Comparison of ENCODE assay signal across 8 cellular contexts in the genomic region with DNA sequence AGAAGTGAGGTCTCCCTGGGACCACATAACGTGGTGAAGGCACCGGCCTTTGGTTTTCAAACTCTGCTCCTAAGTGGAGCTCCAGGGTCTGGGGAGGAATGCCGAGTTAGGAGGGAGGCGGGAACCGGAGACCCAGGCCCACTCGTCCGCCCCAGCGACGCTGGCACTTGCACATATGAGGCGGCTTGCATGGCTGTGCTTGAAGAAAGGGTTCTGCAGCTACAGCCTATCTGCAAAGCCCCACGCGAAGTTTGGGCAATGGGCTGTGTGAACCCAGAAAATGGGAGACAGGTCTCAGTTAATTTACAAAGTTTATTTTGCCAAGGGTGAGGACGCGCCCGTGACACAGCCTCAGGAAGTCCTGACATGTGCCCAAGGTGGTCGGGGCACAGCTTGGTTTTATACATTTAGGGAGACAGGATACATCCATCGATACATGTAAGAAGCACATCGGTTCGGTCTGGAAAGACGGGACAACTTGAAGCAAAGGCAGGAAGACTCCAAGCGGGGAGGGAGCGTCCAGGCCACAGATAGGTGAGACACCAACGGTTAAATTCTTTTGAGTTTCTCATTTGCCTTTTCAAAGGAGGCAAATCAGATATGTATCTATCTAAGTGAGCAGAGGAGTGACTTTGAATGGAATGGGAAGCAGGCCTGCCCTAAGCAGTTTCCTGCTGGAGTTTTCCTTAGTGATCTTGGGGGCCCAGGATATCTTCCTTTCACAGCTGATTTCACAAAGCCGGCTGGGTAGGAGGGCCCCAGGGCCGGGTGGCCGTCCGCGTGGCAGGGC. TPM values are rescaled to one million over a fixed set of nuclear protein-coding genes. Genes with fewer than 3 reads are reported as not detected.
DNase-seq lines count a peak whose midpoint lies in the region; ATAC-seq and TF ChIP-seq lines count a peak whose summit lies in the region.

No MANE protein-coding gene starts in this region.

- H3K9me3 Mint-ChIP-seq in stimulated activated naive CD8-positive, alpha-beta T cell treated with anti-CD3 and anti-CD28 coated beads, Interleukin-15, Interleukin-2, amounts not matched to agents 100 ng/mL and 50 ng/mL, for 24 hours = no peaks in the 10 kb centered on the region

- no peaks in the 10 kb centered on the region for H3K36me3 Mint-ChIP-seq in stimulated activated naive CD8-positive, alpha-beta T cell treated with anti-CD3 and anti-CD28 coated beads, Interleukin-15, Interleukin-2, amounts not matched to agents 100 ng/mL and 50 ng/mL, for 24 hours (ENCODE audit: low read depth)

- no peak for TF ChIP-seq CTCF in choroid plexus epithelial cell (conservative IDR thresholded peaks at IDR 0.05; ENCODE audit: low read depth, low read length)
- no peak for TF ChIP-seq CTCF in mucosa of descending colon (IDR thresholded peaks at IDR 0.05)
- no peak for TF ChIP-seq CTCF in GM20000 (IDR thresholded peaks at IDR 0.05; ENCODE audit: extremely low read depth, missing control alignments)

- no peaks in the 10 kb centered on the region for H3K36me3 ChIP-seq in mucosa of descending colon (ENCODE audit: low read depth)

- peaks cover 6% of the 10 kb centered on the region for H3K4me1 ChIP-seq in mucosa of descending colon (ENCODE audit: low read depth)

- ATAC-seq in stimulated activated naive CD8-positive, alpha-beta T cell treated with anti-CD3 and anti-CD28 coated beads, Interleukin-15, Interleukin-2, amounts not matched to agents 100 U/mL and 50 U/mL, for 24 hours = no peak
- ATAC-seq in mucosa of descending colon = no peak
- no peak for ATAC-seq in HG03469 (IDR thresholded peaks at IDR 0.05; ENCODE audit: unreplicated experiment)

- intact Hi-C loops in mucosa of descending colon (cut with DNase I, micrococcal nuclease) = no loop called here

- H3K4me3 ChIP-seq in choroid plexus epithelial cell (ENCODE audit: low read depth, low read length) (peak overlapping the region; percentile 80), mucosa of descending colon (peak overlapping the region; percentile 48)

- no peaks in the 10 kb centered on the region for H3K9me3 ChIP-seq in mucosa of descending colon

- peak overlapping the region; percentile 87 for H3K27ac Mint-ChIP-seq in stimulated activated naive CD8-positive, alpha-beta T cell treated with anti-CD3 and anti-CD28 coated beads, Interleukin-15, Interleukin-2, amounts not matched to agents 100 ng/mL and 50 ng/mL, for 24 hours

- H3K4me3 Mint-ChIP-seq in stimulated activated naive CD8-positive, alpha-beta T cell treated with anti-CD3 and anti-CD28 coated beads, Interleukin-15, Interleukin-2, amounts not matched to agents 100 ng/mL and 50 ng/mL, for 24 hours = peak overlapping the region; percentile 80

- peaks cover 12% of the 10 kb centered on the region for H3K27me3 Mint-ChIP-seq in stimulated activated naive CD8-positive, alpha-beta T cell treated with anti-CD3 and anti-CD28 coated beads, Interleukin-15, Interleukin-2, amounts not matched to agents 100 ng/mL and 50 ng/mL, for 24 hours

- peaks cover 46% of the 10 kb centered on the region for H3K4me1 Mint-ChIP-seq in stimulated activated naive CD8-positive, alpha-beta T cell treated with anti-CD3 and anti-CD28 coated beads, Interleukin-15, Interleukin-2, amounts not matched to agents 100 ng/mL and 50 ng/mL, for 24 hours (ENCODE audit: low read depth)

- no peak for DNase-seq in stimulated activated naive CD8-positive, alpha-beta T cell treated with anti-CD3 and anti-CD28 coated beads, Interleukin-15, Interleukin-2, amounts not matched to agents 100 U/mL and 50 U/mL, for 24 hours
- DNase-seq in choroid plexus epithelial cell (ENCODE audit: low read depth) (no peak), mucosa of descending colon (no peak), germinal center (ENCODE audit: low spot score) (no peak), amygdala (lab: John Stamatoyannopoulos, UW) (no peak), GM20000 (ENCODE audit: low spot score) (no peak)

RNA-seq across cellular contexts. Expression of a gene that starts 0.8 kb away (rescaled TPM):
- 10 to 100 TPM; 31.1 to 47.4 (median 34.9) TPM for total RNA-seq in mucosa of descending colon
